Comparison of ENCODE assay signal across 8 cellular contexts in genomic region chr1:68116643-68117235, GRCh38.
DNase-seq lines count a peak whose midpoint lies in the region; ATAC-seq and TF ChIP-seq lines count a peak whose summit lies in the region.

No MANE protein-coding gene starts in this region.

- H3K27ac ChIP-seq in MM.1S (ENCODE audit: low read length) (no peak overlapping the region), SK-N-SH (ENCODE audit: low read depth in 2 of 2, low read length in 1 of 2) (no peak overlapping the region)

- 0 out of 2 replicates have a peak overlapping the region, but pooled peaks have one; percentile 16 for H2AFZ ChIP-seq in MM.1S (ENCODE audit: low read length)
- H2AFZ ChIP-seq in SK-N-SH (ENCODE audit: low read depth): no peak overlapping the region

- no peaks in the 10 kb centered on the region for H3K79me2 ChIP-seq in MM.1S (ENCODE audit: low read length)
- H3K79me2 ChIP-seq in SK-N-SH (ENCODE audit: insufficient read depth): no peaks in the 10 kb centered on the region

- H3F3A ChIP-seq in MM.1S (ENCODE audit: insufficient read depth, low read length) (no peaks in the 10 kb centered on the region), SK-N-SH (replicated peaks; ENCODE audit: insufficient read depth) (peaks cover 20% of the 10 kb centered on the region)

- in situ Hi-C loops in astrocyte of the spinal cord (cut with HindIII; ENCODE audit: low sequenced_read_pairs): no loop called here

- 7% methylated on average over 3 of the region's 3 CpGs for WGBS in SK-N-SH (ENCODE audit: low lambda C conversion rate)

- no peaks in the 10 kb centered on the region for H3K9me3 ChIP-seq in MM.1S (replicated peaks; ENCODE audit: insufficient read depth, low read length)
- H3K9me3 ChIP-seq in SK-N-SH: no peaks in the 10 kb centered on the region

- H4K20me1 ChIP-seq in MM.1S (ENCODE audit: insufficient read depth, low read length) (no peaks in the 10 kb centered on the region), SK-N-SH (ENCODE audit: insufficient read depth) (no peaks in the 10 kb centered on the region)

- CTCF ChIA-PET in SK-N-SH (lab: Yijun Ruan, JAX): interaction anchor here (0.6 to 14.4 kb wide), 51 partner anchors 9 to 555 kb away, joined by 3 to 477 read pairs (median 4); partner anchors contain the start of gene WLS

- H3K9me2 ChIP-seq in MM.1S (replicated peaks; ENCODE audit: insufficient read depth, low read length): no peaks in the 10 kb centered on the region
- H3K9me2 ChIP-seq in SK-N-SH: no peaks in the 10 kb centered on the region

- H3K4me1 ChIP-seq in MM.1S (ENCODE audit: low read length) (peaks cover 4% of the 10 kb centered on the region; the same call in 1 of the 2 replicates), SK-N-SH (ENCODE audit: control insufficient read depth in 1 of 2, insufficient read depth in 2 of 2, low read depth in 1 of 2, low read length in 1 of 2) (peaks cover 3 to 18% of the 10 kb centered on the region in 2 experiments; a peak in 3 of 4 replicates)

- H3K27me3 ChIP-seq in MM.1S (replicated peaks; ENCODE audit: insufficient read depth, low read length): no peaks in the 10 kb centered on the region
- H3K27me3 ChIP-seq in SK-N-SH (ENCODE audit: insufficient read depth): no peaks in the 10 kb centered on the region

- ATAC-seq in HG02938 (IDR thresholded peaks at IDR 0.05; ENCODE audit: unreplicated experiment) (no peak), GM21737 (IDR thresholded peaks at IDR 0.05; ENCODE audit: unreplicated experiment) (no peak)

- no peaks in the 10 kb centered on the region for H3K36me3 ChIP-seq in MM.1S (replicated peaks; ENCODE audit: insufficient read depth, low read length)
- H3K36me3 ChIP-seq in SK-N-SH (replicated peaks in 1 of 2; ENCODE audit: control insufficient read depth in 1 of 2, insufficient read depth in 2 of 2, low read length in 1 of 2): no peaks in the 10 kb centered on the region

- peak; percentile 92 for TF ChIP-seq RAD21 in SK-N-SH (IDR thresholded peaks at IDR 0.05; ENCODE audit: low read length)

- TF ChIP-seq EP300 in SK-N-SH (IDR thresholded peaks at IDR 0.05; ENCODE audit: borderline replicate concordance in 1 of 2, low read depth in 1 of 2, low read length in 1 of 2): no peak

- TF ChIP-seq CTCF in GM12872 (IDR thresholded peaks at IDR 0.05; ENCODE audit: insufficient read depth, low read depth, low read length) (peak; percentile 66), MM.1S (IDR thresholded peaks at IDR 0.05; ENCODE audit: low read length) (peak; percentile 82), SK-N-SH (IDR thresholded peaks at IDR 0.05) (peak; percentile 93), astrocyte of the spinal cord (IDR thresholded peaks at IDR 0.05; ENCODE audit: low read depth, low read length) (peak; percentile 76)

- H3K4me2 ChIP-seq in MM.1S (ENCODE audit: low read depth, low read length): peak overlapping the region; percentile 24; the same call in 1 of the 2 replicates
- peak overlapping the region; percentile 46; the same call in 1 of the 2 replicates for H3K4me2 ChIP-seq in SK-N-SH

- POLR2A ChIA-PET in SK-N-SH (lab: Yijun Ruan, JAX): no interaction called here

- H3K9ac ChIP-seq in MM.1S (ENCODE audit: low read length): no peak overlapping the region
- no peak overlapping the region for H3K9ac ChIP-seq in SK-N-SH

- DNase-seq in MM.1S (peak; percentile 60), SK-N-SH (peak; percentile 44), astrocyte of the spinal cord (ENCODE audit: low read depth, low spot score) (peak; percentile 62), iPS-NIHi7 (ENCODE audit: extremely low spot score) (peak; percentile 51)
- DNase-seq in stimulated activated CD4-positive, alpha-beta T cell treated with anti-CD3 and anti-CD28 coated beads, Interleukin-1b, Interleukin-23, amount 100 ng/mL, for 24 hours (ENCODE audit: low read depth in 4 of 4, low spot score in 1 of 4): peak; percentile 11 to 27 (median 14)

- H3K4me3 ChIP-seq in MM.1S (ENCODE audit: low read length): no peak overlapping the region
- H3K4me3 ChIP-seq in SK-N-SH (ENCODE audit: low read depth in 2 of 2, low read length in 1 of 2): peak overlapping the region in 1 of 2 experiments; percentile 43; a peak in 1 of 4 replicates
- H3K4me3 ChIP-seq in astrocyte of the spinal cord (ENCODE audit: low read depth, low read length): no peak overlapping the region

TF ChIP-seq in SK-N-SH, 30 proteins besides CTCF, POLR2A, EP300 and RAD21:
- TF ChIP-seq FOXM1 (IDR thresholded peaks at IDR 0.05; ENCODE audit: low read depth) (no peak), USF2 (IDR thresholded peaks at IDR 0.05; ENCODE audit: borderline replicate concordance, low read depth, low read length) (no peak), IRF3 (IDR thresholded peaks at IDR 0.05; ENCODE audit: low read depth, low read length) (no peak), FOSL2 (IDR thresholded peaks at IDR 0.05; ENCODE audit: borderline replicate concordance, low read depth) (no peak), TCF12 (IDR thresholded peaks at IDR 0.05) (peak; percentile 38), GABPA (IDR thresholded peaks at IDR 0.05; ENCODE audit: low read depth) (no peak), NFIC (IDR thresholded peaks at IDR 0.05; ENCODE audit: borderline replicate concordance) (no peak), SMC3 (IDR thresholded peaks at IDR 0.05; ENCODE audit: low read depth, low read length) (peak; percentile 81), USF1 (IDR thresholded peaks at IDR 0.05; ENCODE audit: borderline replicate concordance, low read depth) (no peak)
TF ChIP-seq in SK-N-SH: peak in this region for 2.
